Comparison of ENCODE assay signal across 10 cellular contexts in the genomic region with DNA sequence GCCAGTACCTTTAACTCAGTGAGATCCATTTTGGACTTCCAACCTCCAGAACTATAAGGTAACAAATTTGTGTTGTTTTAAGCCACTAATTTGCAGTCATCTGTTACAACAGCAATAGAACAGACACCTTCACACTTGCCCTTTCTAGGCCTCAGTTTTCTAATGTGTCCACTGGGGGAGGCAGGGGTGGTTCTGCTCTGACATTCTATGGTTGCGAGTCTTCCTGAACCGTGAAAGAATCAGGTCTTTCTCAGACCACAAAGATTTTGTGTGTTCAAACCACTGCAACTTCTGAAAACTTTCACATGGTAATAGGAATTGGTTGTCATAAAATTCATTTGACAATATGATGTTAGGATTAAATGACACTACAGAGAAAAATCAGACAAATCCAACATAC.
DNase-seq lines count a peak whose midpoint lies in the region; ATAC-seq lines count a peak whose summit lies in the region.
"Had no signal": no experiment of that assay in that cellular context is flagged by ENCODE, and none has a peak within 500 bp of the region (broad histone marks: within the 10 kb centered on the region; RNA-seq: fewer than 3 reads in every experiment).

No MANE protein-coding gene starts in this region.

- ATAC-seq in HG02623 (IDR thresholded peaks at IDR 0.05; ENCODE audit: unreplicated experiment) (peak; percentile 45), HG02970 (IDR thresholded peaks at IDR 0.05; ENCODE audit: low FRiP score, unreplicated experiment) (no peak)

- peak; percentile 44 for DNase-seq in activated naive CD4-positive, alpha-beta T cell treated with Interleukin-2 at 50 U/mL for 16 hours
- no peak for DNase-seq in activated naive CD4-positive, alpha-beta T cell (lab: John Stamatoyannopoulos, UW)
- DNase-seq in NAMALWA (ENCODE audit: low spot score) (peak; percentile 29), ACHN (no peak)
- DNase-seq in stimulated activated naive CD4-positive, alpha-beta T cell treated with Interleukin-2 at 50 U/mL for 16 hours (lab: John Stamatoyannopoulos, UW), result peak; percentile 27
- no peak for DNase-seq in activated effector memory CD4-positive, alpha-beta T cell treated with Interleukin-2 at 50 U/mL for 16 hours
- DNase-seq: colonic mucosa, NCI-H187 treated with DMSO at 0.1 percent for 48 hours had no signal

- in situ Hi-C loops in ACHN (cut with HindIII; ENCODE audit: low pct_ligation_motif_present, low pct_unique_long_range_greater_than_20kb, low sequenced_read_pairs), result no loop called here

Comparison
In these comparisons a context has a peak if more than half of its experiments do, and no peak if none do; other contexts are left out.
1. DNase-seq: peak in activated naive CD4-positive, alpha-beta T cell treated with Interleukin-2 at 50 U/mL for 16 hours (single experiment), NAMALWA (single experiment) and stimulated activated naive CD4-positive, alpha-beta T cell treated with Interleukin-2 at 50 U/mL for 16 hours (single experiment); none in activated naive CD4-positive, alpha-beta T cell (0 of 4), ACHN (single experiment) and activated effector memory CD4-positive, alpha-beta T cell treated with Interleukin-2 at 50 U/mL for 16 hours (single experiment).